14 cellular contexts compared by ENCODE assay signal in the genomic region with DNA sequence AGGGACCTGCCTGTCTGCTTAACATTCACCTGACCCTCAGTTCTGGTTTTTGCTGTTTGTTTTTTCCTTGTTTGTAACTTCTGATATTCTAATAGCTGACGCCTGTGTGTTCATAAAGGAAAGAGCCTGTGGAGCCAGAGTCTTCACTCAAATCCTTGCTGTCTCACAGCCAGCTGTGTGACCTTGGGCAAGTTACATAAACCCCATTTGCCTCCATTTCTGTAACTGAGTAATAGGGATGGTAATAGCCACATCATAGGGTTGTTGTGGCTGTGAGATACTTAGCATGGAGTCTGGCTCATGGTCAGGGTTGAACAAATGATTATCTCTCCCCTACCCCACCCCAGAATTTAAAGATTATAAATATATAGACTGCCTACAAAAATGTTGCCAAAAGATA. TPM values are rescaled to one million over a fixed set of nuclear protein-coding genes. Genes with fewer than 3 reads are reported as not detected.
DNase-seq lines count a peak whose midpoint lies in the region; ATAC-seq, FAIRE-seq and TF ChIP-seq lines count a peak whose summit lies in the region.
"Had no signal": no experiment of that assay in that cellular context is flagged by ENCODE, and none has a peak within 500 bp of the region (broad histone marks: within the 10 kb centered on the region; RNA-seq: fewer than 3 reads in every experiment).

No MANE protein-coding gene starts in this region.

- no peaks in the 10 kb centered on the region for H4K20me1 ChIP-seq in keratinocyte (ENCODE audit: control insufficient read depth, extremely low read depth, insufficient read depth, low read length)

- H3K36me3 ChIP-seq in keratinocyte (ENCODE audit: control insufficient read depth in 2 of 2, extremely low read depth in 1 of 2, insufficient read depth in 2 of 2, low read length in 2 of 2): no peaks in the 10 kb centered on the region
- H3K36me3 ChIP-seq: WERI-Rb-1 had no signal

- peak overlapping the region; percentile 14 for H3K27ac Mint-ChIP-seq in activated T-cell treated with anti-CD3 and anti-CD28 coated beads, Interleukin-2, amount 50 U/mL, for 24 hours
- no peak overlapping the region for H3K27ac Mint-ChIP-seq in activated CD8-positive, alpha-beta memory T cell treated with anti-CD3 and anti-CD28 coated beads, Interleukin-2, amount 10 ng/mL, durations not matched to agents 7 days and 5 days

- no peak overlapping the region for H2AFZ ChIP-seq in keratinocyte (ENCODE audit: control insufficient read depth, low read length)

- dilution Hi-C loops in keratinocyte (cut with MboI; ENCODE audit: extremely low pct_ligation_motif_present, low sequenced_read_pairs): no loop called here

- FAIRE-seq in keratinocyte (lab: Jason Lieb, UNC): no peak
- FAIRE-seq: A204.1 had no signal

- no peaks in the 10 kb centered on the region for H3K27me3 Mint-ChIP-seq in activated T-cell treated with anti-CD3 and anti-CD28 coated beads, Interleukin-2, amount 50 U/mL, for 24 hours
- no peaks in the 10 kb centered on the region for H3K27me3 Mint-ChIP-seq in activated CD8-positive, alpha-beta memory T cell treated with anti-CD3 and anti-CD28 coated beads, Interleukin-2, amount 10 ng/mL, durations not matched to agents 7 days and 5 days

- peak overlapping the region; percentile 83 for H3K27ac ChIP-seq in keratinocyte (ENCODE audit: control insufficient read depth, insufficient read depth, low read length)

- CTCF ChIA-PET in activated CD8-positive, alpha-beta memory T cell treated with anti-CD3 and anti-CD28 coated beads, Interleukin-2, amount 10 ng/mL, durations not matched to agents 7 days and 5 days (lab: Charles Lee): no interaction called here

- peaks cover 7% of the 10 kb centered on the region for H3K79me2 ChIP-seq in keratinocyte (ENCODE audit: control insufficient read depth, insufficient read depth, low read length)

- peaks cover 14% of the 10 kb centered on the region for H3K36me3 Mint-ChIP-seq in activated T-cell treated with anti-CD3 and anti-CD28 coated beads, Interleukin-2, amount 50 U/mL, for 24 hours (ENCODE audit: low read depth)
- no peaks in the 10 kb centered on the region for H3K36me3 Mint-ChIP-seq in activated CD8-positive, alpha-beta memory T cell treated with anti-CD3 and anti-CD28 coated beads, Interleukin-2, amount 10 ng/mL, durations not matched to agents 7 days and 5 days

- H3K9ac ChIP-seq in keratinocyte (ENCODE audit: control insufficient read depth, extremely low read depth, insufficient read depth, low read length): peak overlapping the region; percentile 62

- H3K9me3 ChIP-seq in keratinocyte (ENCODE audit: control insufficient read depth, low read depth, low read length): no peaks in the 10 kb centered on the region
- H3K9me3 ChIP-seq: mucosa of descending colon had no signal

- H3K9me3 Mint-ChIP-seq in activated T-cell treated with anti-CD3 and anti-CD28 coated beads, Interleukin-2, amount 50 U/mL, for 24 hours: no peaks in the 10 kb centered on the region
- H3K9me3 Mint-ChIP-seq in activated CD8-positive, alpha-beta memory T cell treated with anti-CD3 and anti-CD28 coated beads, Interleukin-2, amount 10 ng/mL, durations not matched to agents 7 days and 5 days (ENCODE audit: low read depth): no peaks in the 10 kb centered on the region

- H3K27me3 ChIP-seq in keratinocyte (ENCODE audit: control insufficient read depth, extremely low read depth, insufficient read depth, low read length): no peaks in the 10 kb centered on the region

- peaks cover 67% of the 10 kb centered on the region for H3K4me1 ChIP-seq in keratinocyte (ENCODE audit: control insufficient read depth, extremely low read depth, insufficient read depth, low read length)

- peak overlapping the region; percentile 74 for H3K4me2 ChIP-seq in keratinocyte (ENCODE audit: control insufficient read depth, extremely low read depth, insufficient read depth, low read depth, low read length)

- TF ChIP-seq CTCF in keratinocyte (optimal IDR thresholded peaks at IDR 0.05 in 1 of 3, IDR thresholded peaks at IDR 0.05 in 1 of 3, conservative IDR thresholded peaks at IDR 0.05 in 1 of 3; ENCODE audit: extremely low read depth in 1 of 3, insufficient read depth in 2 of 3, low read length in 3 of 3) (no peak), omental fat pad (IDR thresholded peaks at IDR 0.05) (no peak)

- no peak overlapping the region for H3K4me3 Mint-ChIP-seq in activated T-cell treated with anti-CD3 and anti-CD28 coated beads, Interleukin-2, amount 50 U/mL, for 24 hours
- H3K4me3 Mint-ChIP-seq in activated CD8-positive, alpha-beta memory T cell treated with anti-CD3 and anti-CD28 coated beads, Interleukin-2, amount 10 ng/mL, durations not matched to agents 7 days and 5 days: no peak overlapping the region

- DNase-seq in activated T-cell treated with anti-CD3 and anti-CD28 coated beads, Interleukin-2, amount 50 U/mL, for 24 hours: no peak
- DNase-seq in activated T-cell treated with anti-CD3 and anti-CD28 coated beads, Interleukin-2, amount 50 U/mL, for 1 hour: no peak
- DNase-seq in amniotic epithelial cell (ENCODE audit: low read depth) (peak; percentile 82), keratinocyte (ENCODE audit: low read depth, low spot score) (no peak), stromal cell of bone marrow (ENCODE audit: low read depth) (peak; percentile 54), omental fat pad (ENCODE audit: low spot score) (no peak), H4 (ENCODE audit: low spot score) (no peak)
- no peak for DNase-seq in activated CD8-positive, alpha-beta memory T cell treated with anti-CD3 and anti-CD28 coated beads, Interleukin-2, amount 10 ng/mL, durations not matched to agents 7 days and 5 days
- DNase-seq: Calu3, mucosa of descending colon, WERI-Rb-1 had no signal

- ATAC-seq in omental fat pad (ENCODE audit: low FRiP score): no peak
- ATAC-seq in activated CD8-positive, alpha-beta memory T cell treated with anti-CD3 and anti-CD28 coated beads, Interleukin-2, amount 10 ng/mL, durations not matched to agents 7 days and 5 days: no peak
- ATAC-seq: mucosa of descending colon, SK-N-SH treated with all-trans-retinoic acid at 6 μM for 48 hours had no signal

- no peaks in the 10 kb centered on the region for H3K9me1 ChIP-seq in keratinocyte (ENCODE audit: control insufficient read depth, extremely low read depth, insufficient read depth, low read length)

- H3K4me3 ChIP-seq in keratinocyte (ENCODE audit: control insufficient read depth in 2 of 3, extremely low read depth in 1 of 3, insufficient read depth in 2 of 3, low read depth in 1 of 3, low read length in 3 of 3): peak overlapping the region in 1 of 3 experiments; percentile 26
- H3K4me3 ChIP-seq: coronary artery, mucosa of descending colon had no signal

- H3K4me1 Mint-ChIP-seq in activated T-cell treated with anti-CD3 and anti-CD28 coated beads, Interleukin-2, amount 50 U/mL, for 24 hours (ENCODE audit: low read depth): peaks cover 73% of the 10 kb centered on the region
- peaks cover 56% of the 10 kb centered on the region for H3K4me1 Mint-ChIP-seq in activated CD8-positive, alpha-beta memory T cell treated with anti-CD3 and anti-CD28 coated beads, Interleukin-2, amount 10 ng/mL, durations not matched to agents 7 days and 5 days

RNA-seq across cellular contexts. Expression of gene WBP1L, which starts 27.0 kb away (rescaled TPM):
- polyA plus RNA-seq in keratinocyte: 24.3 to 45.7 TPM (median 27.3 TPM) in 3 replicates
- polyA plus RNA-seq in keratinocyte (2011; ENCODE audit: low read depth): 25.9 TPM
- polyA plus RNA-seq in keratinocyte (2011; cell fraction: cytosol; rRNA removed): 30.8 and 32.7 TPM in 2 replicates
- polyA plus RNA-seq in keratinocyte (2011; cell fraction: nucleus; rRNA removed): 33.6 and 38.0 TPM in 2 replicates
- polyA plus RNA-seq in keratinocyte (2012; ENCODE audit: low replicate concordance): 21.5 and 33.4 TPM in 2 replicates
- 42.8 to 84.0 TPM (median 50.9 TPM) in 3 replicates for polyA minus RNA-seq in keratinocyte
- polyA minus RNA-seq in keratinocyte (2011; cell fraction: cytosol; rRNA and poly(A)+ RNA removed): 51.8 TPM
- 41.7 and 46.7 TPM in 2 replicates for polyA minus RNA-seq in keratinocyte (2011; cell fraction: nucleus; rRNA and poly(A)+ RNA removed)
- 100 to 1,000 TPM; 106 to 214 (median 165) TPM for total RNA-seq in omental fat pad
- total RNA-seq in activated CD8-positive, alpha-beta memory T cell treated with anti-CD3 and anti-CD28 coated beads, Interleukin-2, amount 10 ng/mL, durations not matched to agents 7 days and 5 days: 10 to 100 TPM; 23.9 to 24.6 TPM
- 15.7 and 22.8 TPM in 2 replicates for total RNA-seq in H4 (2014; rRNA removed; shearing (Covaris generic))

RNA-seq across cellular contexts. Expression of gene SFXN2, which starts 56.4 kb away (rescaled TPM):
- 1.7 to 5.7 TPM (median 5.0 TPM) in 3 replicates for polyA plus RNA-seq in keratinocyte
- polyA plus RNA-seq in keratinocyte (2011; ENCODE audit: low read depth): 0.20 TPM
- 2.5 TPM in 2 replicates for polyA plus RNA-seq in keratinocyte (2011; cell fraction: cytosol; rRNA removed)
- 2.4 and 3.1 TPM in 2 replicates for polyA plus RNA-seq in keratinocyte (2011; cell fraction: nucleus; rRNA removed)
- polyA plus RNA-seq in keratinocyte (2012; ENCODE audit: low replicate concordance): 0.45 and 4.8 TPM in 2 replicates
- 6.3 to 24.1 TPM (median 11.6 TPM) in 3 replicates for polyA minus RNA-seq in keratinocyte
- polyA minus RNA-seq in keratinocyte (2011; cell fraction: cytosol; rRNA and poly(A)+ RNA removed): 4.2 TPM
- polyA minus RNA-seq in keratinocyte (2011; cell fraction: nucleus; rRNA and poly(A)+ RNA removed): 1.1 and 2.3 TPM in 2 replicates
- 1 to 10 TPM; 4.3 to 7.9 (median 5.0) TPM for total RNA-seq in omental fat pad
- 10 to 100 TPM; 22.1 to 30.1 TPM for total RNA-seq in activated CD8-positive, alpha-beta memory T cell treated with anti-CD3 and anti-CD28 coated beads, Interleukin-2, amount 10 ng/mL, durations not matched to agents 7 days and 5 days
- total RNA-seq in H4 (2014; rRNA removed; shearing (Covaris generic)): 2.5 and 3.3 TPM in 2 replicates

RNA-seq across cellular contexts. Expression of gene ARL3, which starts 56.6 kb away (rescaled TPM):
- polyA plus RNA-seq in keratinocyte: 7.0 to 10.7 TPM (median 9.2 TPM) in 3 replicates
- polyA plus RNA-seq in keratinocyte (2011; ENCODE audit: low read depth): 15.2 TPM
- polyA plus RNA-seq in keratinocyte (2011; cell fraction: cytosol; rRNA removed): 8.3 and 9.4 TPM in 2 replicates
- 2.9 and 3.1 TPM in 2 replicates for polyA plus RNA-seq in keratinocyte (2011; cell fraction: nucleus; rRNA removed)
- polyA plus RNA-seq in keratinocyte (2012; ENCODE audit: low replicate concordance): 9.7 and 11.4 TPM in 2 replicates
- 2.1 to 2.3 TPM (median 2.1 TPM) in 3 replicates for polyA minus RNA-seq in keratinocyte
- polyA minus RNA-seq in keratinocyte (2011; cell fraction: cytosol; rRNA and poly(A)+ RNA removed): 3.6 TPM
- 0.53 and 1.2 TPM in 2 replicates for polyA minus RNA-seq in keratinocyte (2011; cell fraction: nucleus; rRNA and poly(A)+ RNA removed)
- 1 to 10 TPM; 2.8 to 6.1 (median 3.9) TPM for total RNA-seq in omental fat pad
- total RNA-seq in activated CD8-positive, alpha-beta memory T cell treated with anti-CD3 and anti-CD28 coated beads, Interleukin-2, amount 10 ng/mL, durations not matched to agents 7 days and 5 days: 1 to 10 TPM; 7.2 to 9.7 TPM
- 6.1 and 10.4 TPM in 2 replicates for total RNA-seq in H4 (2014; rRNA removed; shearing (Covaris generic))

Comparison
In these comparisons a context has a peak if more than half of its experiments do, and no peak if none do; other contexts are left out.
1. DNase-seq: peak in amniotic epithelial cell (single experiment) and stromal cell of bone marrow (single experiment); none in activated T-cell treated with anti-CD3 and anti-CD28 coated beads, Interleukin-2, amount 50 U/mL, for 24 hours (single experiment), activated T-cell treated with anti-CD3 and anti-CD28 coated beads, Interleukin-2, amount 50 U/mL, for 1 hour (single experiment), keratinocyte (single experiment), omental fat pad (single experiment), activated CD8-positive, alpha-beta memory T cell treated with anti-CD3 and anti-CD28 coated beads, Interleukin-2, amount 10 ng/mL, durations not matched to agents 7 days and 5 days (single experiment) and H4 (single experiment).